Comparison of ENCODE assay signal across 28 cellular contexts in genomic region chrX:10570601-10571000, GRCh38. TPM values are rescaled to one million over a fixed set of nuclear protein-coding genes. Genes with fewer than 3 reads are reported as not detected.
A peak's percentile ranks its signal among the peaks of the same experiment; 100 is the strongest.
DNase-seq lines count a peak whose midpoint lies in the region; ATAC-seq and TF ChIP-seq lines count a peak whose summit lies in the region.
"Had no signal": no experiment of that assay in that cellular context is flagged by ENCODE, and none has a peak within 500 bp of the region (broad histone marks: within the 10 kb centered on the region; RNA-seq: fewer than 3 reads in every experiment).

No MANE protein-coding gene starts in this region.

- H3K27me3 Mint-ChIP-seq in chondrocyte (ENCODE audit: low read depth): no peaks in the 10 kb centered on the region
- no peaks in the 10 kb centered on the region for H3K27me3 Mint-ChIP-seq in mesothelial cell of epicardium (ENCODE audit: low read depth)
- H3K27me3 Mint-ChIP-seq: activated B cell treated with CpG ODN at 0.5 μM for 24 hours; activated CD4-positive, alpha-beta T cell treated with anti-CD3 and anti-CD28 coated beads, Interleukin-2, amount 10 ng/mL, durations not matched to agents 7 days and 5 days had no signal

- peaks cover 7% of the 10 kb centered on the region for H3K4me1 ChIP-seq in cardiac muscle cell (ENCODE audit: low read depth)
- H3K4me1 ChIP-seq in prostate gland (replicated peaks): no peaks in the 10 kb centered on the region
- H3K4me1 ChIP-seq: colonic mucosa, pancreas had no signal

- intact Hi-C loops in cardiac septum (cut with DNase I) (no loop called here), prostate gland (cut with DNase I) (no loop called here)

- ATAC-seq in HG03571 (IDR thresholded peaks at IDR 0.05; ENCODE audit: unreplicated experiment) (no peak), HG03108 (IDR thresholded peaks at IDR 0.05; ENCODE audit: unreplicated experiment) (no peak)
- ATAC-seq: pancreas; stimulated activated naive CD8-positive, alpha-beta T cell treated with anti-CD3 and anti-CD28 coated beads, Interleukin-15, Interleukin-2, amounts not matched to agents 100 U/mL and 50 U/mL, for 24 hours had no signal

- no peak for TF ChIP-seq POLR2A in prostate gland (IDR thresholded peaks at IDR 0.05)

- DNase-seq in cardiac muscle cell (ENCODE audit: low read depth in 1 of 2, low spot score in 1 of 2): peak in 1 of 2 donors; percentile 37
- DNase-seq in cardiac septum (ENCODE audit: low spot score): no peak
- DNase-seq in chondrocyte (ENCODE audit: low spot score): no peak
- DNase-seq in mesothelial cell of epicardium (ENCODE audit: low spot score in 2 of 2, unreplicated experiment in 2 of 2): no peak
- no peak for DNase-seq in DMS153 (lab: John Stamatoyannopoulos, UW)
- DNase-seq in prostate gland (ENCODE audit: low spot score): no peak
- DNase-seq: activated B cell treated with CpG ODN at 0.5 μM for 24 hours; activated CD4-positive, alpha-beta T cell treated with anti-CD3 and anti-CD28 coated beads, Interleukin-2, amount 10 ng/mL, durations not matched to agents 7 days and 5 days; activated gamma-delta T cell; activated T-cell treated with anti-CD3 and anti-CD28 coated beads, Interleukin-2, amount 50 U/mL, for 1 hour; CD4-positive, alpha-beta memory T cell; colonic mucosa; effector CD4-positive, alpha-beta T cell; erythroblast; foreskin melanocyte; GOT3; left cardiac atrium; NCI-H1048; NCI-H1694; pancreas; retina; stimulated activated CD4-positive, alpha-beta T cell treated with anti-CD3 and anti-CD28 coated beads, Interleukin-1b, Interleukin-23, amount 100 ng/mL, for 48 hours; stimulated activated naive CD8-positive, alpha-beta T cell treated with anti-CD3 and anti-CD28 coated beads, Interleukin-15, Interleukin-2, amounts not matched to agents 100 U/mL and 50 U/mL, for 24 hours; T-helper 1 cell had no signal

- H3K36me3 Mint-ChIP-seq in chondrocyte (ENCODE audit: low read depth) (no peaks in the 10 kb centered on the region), mesothelial cell of epicardium (peaks cover 21% of the 10 kb centered on the region)
- H3K36me3 Mint-ChIP-seq: CD4-positive, alpha-beta memory T cell had no signal

- H3K4me1 Mint-ChIP-seq in chondrocyte (ENCODE audit: low read depth) (peaks cover 33% of the 10 kb centered on the region), mesothelial cell of epicardium (peaks cover 31% of the 10 kb centered on the region)
- H3K4me1 Mint-ChIP-seq: activated B cell treated with CpG ODN at 0.5 μM for 24 hours; activated CD4-positive, alpha-beta T cell treated with anti-CD3 and anti-CD28 coated beads, Interleukin-2, amount 10 ng/mL, durations not matched to agents 7 days and 5 days; B cell; CD4-positive, alpha-beta memory T cell had no signal

- H3K27ac ChIP-seq in cardiac muscle cell: peak overlapping the region; percentile 8
- H3K27ac ChIP-seq in prostate gland: no peak overlapping the region
- H3K27ac ChIP-seq: colonic mucosa, pancreas had no signal

- H3K4me3 ChIP-seq in cardiac muscle cell (no peak overlapping the region), prostate gland (no peak overlapping the region)
- H3K4me3 ChIP-seq: colonic mucosa, lung, pancreas had no signal

- H3K27ac Mint-ChIP-seq in chondrocyte (ENCODE audit: unreplicated experiment) (peak overlapping the region; percentile 86), mesothelial cell of epicardium (peak overlapping the region; percentile 86)
- H3K27ac Mint-ChIP-seq: activated B cell treated with CpG ODN at 0.5 μM for 24 hours; activated CD4-positive, alpha-beta T cell treated with anti-CD3 and anti-CD28 coated beads, Interleukin-2, amount 10 ng/mL, durations not matched to agents 7 days and 5 days; B cell; CD4-positive, alpha-beta memory T cell had no signal

- no peaks in the 10 kb centered on the region for H3K27me3 ChIP-seq in cardiac muscle cell
- no peaks in the 10 kb centered on the region for H3K27me3 ChIP-seq in prostate gland (replicated peaks; ENCODE audit: insufficient read depth)
- H3K27me3 ChIP-seq: colonic mucosa had no signal

- H3K36me3 ChIP-seq in cardiac muscle cell: no peaks in the 10 kb centered on the region
- H3K36me3 ChIP-seq in prostate gland: no peaks in the 10 kb centered on the region
- H3K36me3 ChIP-seq: colonic mucosa, pancreas had no signal

- H3K9me3 Mint-ChIP-seq in chondrocyte (ENCODE audit: low read depth) (peaks cover 26% of the 10 kb centered on the region), mesothelial cell of epicardium (peaks cover 25% of the 10 kb centered on the region)
- H3K9me3 Mint-ChIP-seq: activated B cell treated with CpG ODN at 0.5 μM for 24 hours; activated CD4-positive, alpha-beta T cell treated with anti-CD3 and anti-CD28 coated beads, Interleukin-2, amount 10 ng/mL, durations not matched to agents 7 days and 5 days had no signal

- TF ChIP-seq CTCF in cardiac muscle cell (IDR thresholded peaks at IDR 0.05; ENCODE audit: low read depth, low read length) (no peak), chondrocyte (IDR thresholded peaks at IDR 0.05) (no peak), mesothelial cell of epicardium (IDR thresholded peaks at IDR 0.05; ENCODE audit: unreplicated experiment) (no peak), prostate gland (IDR thresholded peaks at IDR 0.05) (no peak)

- H3K9me3 ChIP-seq in cardiac muscle cell (ENCODE audit: low read depth) (no peaks in the 10 kb centered on the region), prostate gland (no peaks in the 10 kb centered on the region)
- H3K9me3 ChIP-seq: colonic mucosa, pancreas had no signal

- H3K4me3 Mint-ChIP-seq in chondrocyte (ENCODE audit: unreplicated experiment) (no peak overlapping the region), mesothelial cell of epicardium (no peak overlapping the region)
- H3K4me3 Mint-ChIP-seq: activated B cell treated with CpG ODN at 0.5 μM for 24 hours; activated CD4-positive, alpha-beta T cell treated with anti-CD3 and anti-CD28 coated beads, Interleukin-2, amount 10 ng/mL, durations not matched to agents 7 days and 5 days; B cell; CD4-positive, alpha-beta memory T cell had no signal

- 100% methylated on average over 1 of the region's 1 CpG for WGBS in prostate gland

RNA-seq across cellular contexts. Expression of gene MID1, which starts 49.8 kb away (rescaled TPM):
- 41.2 and 63.9 TPM in 2 replicates for total RNA-seq in cardiac muscle cell
- 34.6 and 56.1 TPM in 2 replicates for polyA plus RNA-seq in cardiac muscle cell
- 35.7 TPM for total RNA-seq in cardiac septum
- 12.0 to 13.9 TPM (median 12.1 TPM) in 3 replicates for total RNA-seq in chondrocyte
- total RNA-seq in mesothelial cell of epicardium: 48.3 to 52.5 TPM (median 48.8 TPM) in 3 replicates
- 10 to 100 TPM; 14.6 to 26.1 TPM for total RNA-seq in prostate gland
- total RNA-seq: CD4-positive, alpha-beta memory T cell had no signal
- polyA plus RNA-seq: CD4-positive, alpha-beta memory T cell had no signal
